8 cellular contexts compared by ENCODE assay signal in the genomic region with DNA sequence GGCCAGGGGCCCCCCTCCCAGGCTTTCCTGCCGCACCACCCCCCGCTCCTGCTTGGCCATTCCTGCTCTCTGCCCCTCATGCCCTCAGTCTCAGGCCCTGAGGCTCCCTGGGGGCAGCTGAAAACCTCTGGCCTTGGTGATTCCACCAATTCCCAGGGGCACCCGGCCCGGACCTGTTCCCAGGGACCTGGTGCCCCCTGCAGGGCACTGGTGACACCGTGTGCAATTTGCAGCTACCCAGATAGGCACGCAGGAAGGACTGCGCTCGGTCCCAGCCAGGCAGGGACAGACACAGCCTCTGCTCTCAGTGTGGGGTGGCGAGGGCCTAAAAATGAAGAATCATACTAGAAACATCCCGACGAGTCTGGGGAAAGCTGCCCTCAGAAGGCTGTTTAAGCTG. TPM values are rescaled to one million over a fixed set of nuclear protein-coding genes. Genes with fewer than 3 reads are reported as not detected.
DNase-seq lines count a peak whose midpoint lies in the region; ATAC-seq and TF ChIP-seq lines count a peak whose summit lies in the region.

No MANE protein-coding gene starts in this region.

- no peak overlapping the region for H3K4me3 Mint-ChIP-seq in chondrocyte (ENCODE audit: unreplicated experiment)
- H3K4me3 Mint-ChIP-seq in activated T-helper 2 cell treated with anti-CD3 and anti-CD28 coated beads, Interferon-gamma antibody, Interleukin-2, Interleukin-4, amounts not matched to agents 10 μg/mL and 5 μg/mL and 100 μg/mL, durations not matched to agents 14 hours and 24 hours and 36 hours (ENCODE audit: low read depth), result no peak overlapping the region

- peaks cover 0 to 4% of the 10 kb centered on the region in 2 donors for H3K27me3 ChIP-seq in right atrium auricular region

- intact Hi-C loops in Right ventricle myocardium superior (cut with DNase I), result no loop called here
- intact Hi-C loops in activated T-helper 2 cell treated with anti-CD3 and anti-CD28 coated beads, Interferon-gamma antibody, Interleukin-2, Interleukin-4, amounts not matched to agents 10 μg/mL and 5 μg/mL and 100 μg/mL, durations not matched to agents 14 hours and 24 hours and 36 hours (cut with micrococcal nuclease), result no loop called here

- H3K36me3 ChIP-seq in right atrium auricular region, result no peaks in the 10 kb centered on the region

- TF ChIP-seq CTCF in right atrium auricular region (IDR thresholded peaks at IDR 0.05) (peak in 1 of 2 donors; percentile 68), chondrocyte (IDR thresholded peaks at IDR 0.05) (peak; percentile 78)

- H3K27ac Mint-ChIP-seq in chondrocyte (ENCODE audit: unreplicated experiment), result no peak overlapping the region
- no peak overlapping the region for H3K27ac Mint-ChIP-seq in activated T-helper 2 cell treated with anti-CD3 and anti-CD28 coated beads, Interferon-gamma antibody, Interleukin-2, Interleukin-4, amounts not matched to agents 10 μg/mL and 5 μg/mL and 100 μg/mL, durations not matched to agents 14 hours and 24 hours and 36 hours

- no peaks in the 10 kb centered on the region for H3K9me3 Mint-ChIP-seq in chondrocyte (ENCODE audit: low read depth)
- H3K9me3 Mint-ChIP-seq in activated T-helper 2 cell treated with anti-CD3 and anti-CD28 coated beads, Interferon-gamma antibody, Interleukin-2, Interleukin-4, amounts not matched to agents 10 μg/mL and 5 μg/mL and 100 μg/mL, durations not matched to agents 14 hours and 24 hours and 36 hours, result no peaks in the 10 kb centered on the region

- H3K4me1 Mint-ChIP-seq in chondrocyte (ENCODE audit: low read depth), result peaks cover 1% of the 10 kb centered on the region
- no peaks in the 10 kb centered on the region for H3K4me1 Mint-ChIP-seq in activated T-helper 2 cell treated with anti-CD3 and anti-CD28 coated beads, Interferon-gamma antibody, Interleukin-2, Interleukin-4, amounts not matched to agents 10 μg/mL and 5 μg/mL and 100 μg/mL, durations not matched to agents 14 hours and 24 hours and 36 hours (ENCODE audit: low read depth)

- DNase-seq in Right ventricle myocardium superior, result peak; percentile 65
- no peak for DNase-seq in right atrium auricular region (ENCODE audit: low spot score)
- peak; percentile 22 for DNase-seq in NCI-H2171 (lab: John Stamatoyannopoulos, UW)
- DNase-seq in chondrocyte (ENCODE audit: low spot score), result no peak
- peak; percentile 16 for DNase-seq in midbrain (lab: John Stamatoyannopoulos, UW)
- no peak for DNase-seq in activated T-helper 2 cell treated with anti-CD3 and anti-CD28 coated beads, Interferon-gamma antibody, Interleukin-2, Interleukin-4, amounts not matched to agents 10 μg/mL and 5 μg/mL and 100 μg/mL, durations not matched to agents 14 hours and 24 hours and 36 hours (ENCODE audit: low spot score)
- no peak for DNase-seq in pons (ENCODE audit: low spot score)
- DNase-seq in superior temporal gyrus (ENCODE audit: extremely low spot score), result no peak

- no peaks in the 10 kb centered on the region for H3K4me1 ChIP-seq in right atrium auricular region

- H3K9me3 ChIP-seq in right atrium auricular region, result no peaks in the 10 kb centered on the region

- no peak overlapping the region for H3K4me3 ChIP-seq in right atrium auricular region

- H3K27me3 Mint-ChIP-seq in chondrocyte (ENCODE audit: low read depth), result peaks cover 51% of the 10 kb centered on the region
- H3K27me3 Mint-ChIP-seq in activated T-helper 2 cell treated with anti-CD3 and anti-CD28 coated beads, Interferon-gamma antibody, Interleukin-2, Interleukin-4, amounts not matched to agents 10 μg/mL and 5 μg/mL and 100 μg/mL, durations not matched to agents 14 hours and 24 hours and 36 hours (ENCODE audit: low read depth), result peaks cover 9% of the 10 kb centered on the region

- peak; percentile 71 for ATAC-seq in Right ventricle myocardium superior (ENCODE audit: poor library complexity)

- no peak overlapping the region for H3K27ac ChIP-seq in right atrium auricular region

- H3K36me3 Mint-ChIP-seq in chondrocyte (ENCODE audit: low read depth), result no peaks in the 10 kb centered on the region
- H3K36me3 Mint-ChIP-seq in activated T-helper 2 cell treated with anti-CD3 and anti-CD28 coated beads, Interferon-gamma antibody, Interleukin-2, Interleukin-4, amounts not matched to agents 10 μg/mL and 5 μg/mL and 100 μg/mL, durations not matched to agents 14 hours and 24 hours and 36 hours (ENCODE audit: low read depth), result no peaks in the 10 kb centered on the region

RNA-seq across cellular contexts. Expression of a gene that starts 13.4 kb away (rescaled TPM):
- total RNA-seq in Right ventricle myocardium superior, result 1.4 TPM
- 1 to 10 TPM in 1 of 2 donors, under 1 TPM in 1; 0.59 to 3.3 TPM for total RNA-seq in right atrium auricular region
- total RNA-seq in chondrocyte, result 3.5 to 5.7 TPM (median 5.6 TPM) in 3 replicates
- not detected in 2 replicates for total RNA-seq in activated T-helper 2 cell treated with anti-CD3 and anti-CD28 coated beads, Interferon-gamma antibody, Interleukin-2, Interleukin-4, amounts not matched to agents 10 μg/mL and 5 μg/mL and 100 μg/mL, durations not matched to agents 14 hours and 24 hours and 36 hours

Comparison
In these comparisons a context has a peak if more than half of its experiments do, and no peak if none do; other contexts are left out.
1. DNase-seq: peak in Right ventricle myocardium superior (single experiment), NCI-H2171 (single experiment) and midbrain (single experiment); none in right atrium auricular region (single experiment), chondrocyte (single experiment), activated T-helper 2 cell treated with anti-CD3 and anti-CD28 coated beads, Interferon-gamma antibody, Interleukin-2, Interleukin-4, amounts not matched to agents 10 μg/mL and 5 μg/mL and 100 μg/mL, durations not matched to agents 14 hours and 24 hours and 36 hours (single experiment), pons (single experiment) and superior temporal gyrus (single experiment).